ENCODE assay signal across 8 cellular contexts in genomic region chr2:37768491-37768925, GRCh38.
A peak's percentile ranks its signal among the peaks of the same experiment; 100 is the strongest.
DNase-seq lines count a peak whose midpoint lies in the region; ATAC-seq and TF ChIP-seq lines count a peak whose summit lies in the region.

No MANE protein-coding gene starts in this region.

- ATAC-seq in gastroesophageal sphincter (peak; percentile 75), GM21576 (IDR thresholded peaks at IDR 0.05; ENCODE audit: unreplicated experiment) (no peak)

- H3K27me3 ChIP-seq in SJCRH30 (no peaks in the 10 kb centered on the region), gastroesophageal sphincter (no peaks in the 10 kb centered on the region), sigmoid colon (no peaks in the 10 kb centered on the region)

- 8 to 26% methylated on average over 2 to 4 of the region's 4 CpGs for WGBS in gastroesophageal sphincter (ENCODE audit: low coverage in 1 of 2), 2 donors
- 70 to 78% methylated on average over 4 of the region's 4 CpGs for WGBS in sigmoid colon, 2 donors

- TF ChIP-seq EP300 in gastroesophageal sphincter (IDR thresholded peaks at IDR 0.05) (no peak), sigmoid colon (IDR thresholded peaks at IDR 0.05) (no peak)

- peak; percentile 98 for DNase-seq in EL
- DNase-seq in SJCRH30: peak; percentile 95 to 99
- no peak for DNase-seq in sigmoid colon
- DNase-seq in stimulated activated CD4-positive, alpha-beta T cell treated with anti-CD3 and anti-CD28 coated beads, Interleukin-1b, Interleukin-23, amount 100 ng/mL, for 48 hours: no peak
- DNase-seq in NCI-H510A (lab: John Stamatoyannopoulos, UW): no peak
- DNase-seq in NCI-H2171 (lab: John Stamatoyannopoulos, UW): no peak

- no peak for TF ChIP-seq CTCF in gastroesophageal sphincter (IDR thresholded peaks at IDR 0.05)
- TF ChIP-seq CTCF in sigmoid colon (IDR thresholded peaks at IDR 0.05): no peak

- intact Hi-C loops in sigmoid colon (cut with DNase I): no loop called here

- peak overlapping the region; percentile 17 for H3K4me3 ChIP-seq in SJCRH30
- H3K4me3 ChIP-seq in gastroesophageal sphincter: no peak overlapping the region
- H3K4me3 ChIP-seq in sigmoid colon: no peak overlapping the region

- H3K36me3 ChIP-seq in SJCRH30 (no peaks in the 10 kb centered on the region), gastroesophageal sphincter (no peaks in the 10 kb centered on the region), sigmoid colon (no peaks in the 10 kb centered on the region)

- peak overlapping the region; percentile 86 for H3K27ac ChIP-seq in SJCRH30
- H3K27ac ChIP-seq in gastroesophageal sphincter: peak overlapping the region in 3 of 4 donors; percentile 60 to 84 (median 72)
- peak overlapping the region; percentile 60 to 88 (median 82) for H3K27ac ChIP-seq in sigmoid colon

- H3K4me1 ChIP-seq in SJCRH30 (peaks cover 32% of the 10 kb centered on the region), gastroesophageal sphincter (peaks cover 2 to 52% (median 14%) of the 10 kb centered on the region in 3 donors), sigmoid colon (peaks cover 0 to 68% (median 57%) of the 10 kb centered on the region in 4 donors)

- TF ChIP-seq POLR2A in gastroesophageal sphincter (IDR thresholded peaks at IDR 0.05) (no peak), sigmoid colon (IDR thresholded peaks at IDR 0.05) (no peak)

- H3K9me3 ChIP-seq in SJCRH30 (replicated peaks): peaks cover 7% of the 10 kb centered on the region; the same call in 1 of the 2 replicates
- H3K9me3 ChIP-seq in gastroesophageal sphincter: no peaks in the 10 kb centered on the region
- no peaks in the 10 kb centered on the region for H3K9me3 ChIP-seq in sigmoid colon

Comparison
In these comparisons a context has a peak if more than half of its experiments do, and no peak if none do; other contexts are left out.
1. DNase-seq: peak in EL (single experiment) and SJCRH30 (2 of 2); none in sigmoid colon (single experiment), stimulated activated CD4-positive, alpha-beta T cell treated with anti-CD3 and anti-CD28 coated beads, Interleukin-1b, Interleukin-23, amount 100 ng/mL, for 48 hours (single experiment), NCI-H510A (single experiment) and NCI-H2171 (single experiment).
2. Peak in every context shown above with its lines, with median percentiles within 50 percentile points of each other: H3K27ac ChIP-seq.